In the genomic region with DNA sequence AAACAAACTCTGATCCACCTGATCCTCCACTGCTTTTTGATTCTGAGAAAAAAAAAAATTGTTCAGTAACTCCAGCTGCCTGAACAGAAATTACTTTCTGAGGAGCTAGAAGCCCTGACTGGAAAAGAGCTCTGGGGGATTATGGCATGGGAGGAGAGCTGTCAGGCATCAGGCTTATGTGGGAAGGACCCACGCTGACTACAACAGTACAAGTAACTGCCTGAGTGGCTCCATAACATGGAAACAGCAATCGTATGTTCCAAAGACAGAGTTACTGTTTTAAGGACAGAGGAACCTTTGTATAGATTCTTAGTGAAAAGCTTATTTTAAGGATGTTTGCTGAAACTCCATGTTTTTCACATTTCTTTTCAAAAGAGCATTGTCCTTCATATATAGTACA, we compare ENCODE assay signal across 29 cellular contexts. TPM values are rescaled to one million over a fixed set of nuclear protein-coding genes. Genes with fewer than 3 reads are reported as not detected.
A peak's percentile ranks its signal among the peaks of the same experiment; 100 is the strongest.
DNase-seq lines count a peak whose midpoint lies in the region; ATAC-seq and TF ChIP-seq lines count a peak whose summit lies in the region.
"Had no signal": no experiment of that assay in that cellular context is flagged by ENCODE, and none has a peak within 500 bp of the region (broad histone marks: within the 10 kb centered on the region; RNA-seq: fewer than 3 reads in every experiment).

No MANE protein-coding gene starts in this region.

- in situ Hi-C loops in SK-MEL-5 (cut with HindIII; ENCODE audit: low pct_unique_long_range_greater_than_20kb, low sequenced_read_pairs) = no loop called here
- in situ Hi-C loops in gastrocnemius medialis (cut with MboI; ENCODE audit: low sequenced_read_pairs in 4 of 4) = no loop called here

- H3K4me3 Mint-ChIP-seq in nephron progenitor cell = no peak overlapping the region
- H3K4me3 Mint-ChIP-seq: activated naive CD8-positive, alpha-beta T cell treated with anti-CD3 and anti-CD28 coated beads, Interleukin-2, amount 10 ng/mL, durations not matched to agents 7 days and 5 days; neural progenitor cell; T-helper 2 cell treated with Interferon-gamma antibody and Interleukin-4, amounts not matched to agents 5 μg/mL and 100 μg/mL, for 36 hours had no signal

- H3K36me3 Mint-ChIP-seq in nephron progenitor cell (ENCODE audit: low read depth) = peaks cover 54% of the 10 kb centered on the region

- H3K27me3 Mint-ChIP-seq in nephron progenitor cell (ENCODE audit: low read depth, poor library complexity) = no peaks in the 10 kb centered on the region
- H3K27me3 Mint-ChIP-seq: activated naive CD8-positive, alpha-beta T cell treated with anti-CD3 and anti-CD28 coated beads, Interleukin-2, amount 10 ng/mL, durations not matched to agents 7 days and 5 days had no signal

- H3K36me3 ChIP-seq in OCI-LY7 (ENCODE audit: insufficient read depth, low read length) (peaks cover 85% of the 10 kb centered on the region), gastrocnemius medialis (peaks cover 0 to 12% of the 10 kb centered on the region in 2 donors)

- H3K27ac ChIP-seq in dorsolateral prefrontal cortex = peak overlapping the region in 52 of 59 donors; percentile 2 to 84 (median 57)
- peak overlapping the region; percentile 62 for H3K27ac ChIP-seq in temporal lobe (ENCODE audit: low read depth, low read length)
- no peak overlapping the region for H3K27ac ChIP-seq in OCI-LY7 (ENCODE audit: low read depth, low read length, poor library complexity, severe bottlenecking)
- H3K27ac ChIP-seq in gastrocnemius medialis = no peak overlapping the region
- H3K27ac ChIP-seq: lower lobe of right lung, neural progenitor cell, upper lobe of left lung had no signal

- CTCF ChIA-PET in OCI-LY7 (lab: Charles Lee; ENCODE audit: unreplicated experiment) = no interaction called here

- H3K4me3 ChIP-seq in dorsolateral prefrontal cortex (peak overlapping the region in 1 of 59 donors; percentile 3), OCI-LY7 (ENCODE audit: low read depth, low read length, poor library complexity, severe bottlenecking) (no peak overlapping the region), gastrocnemius medialis (no peak overlapping the region)
- H3K4me3 ChIP-seq: lower lobe of right lung, mucosa of descending colon, neural progenitor cell, skin epidermis, stomach, upper lobe of left lung had no signal

- H3K9me3 ChIP-seq in OCI-LY7 (ENCODE audit: low read length) = no peaks in the 10 kb centered on the region
- H3K9me3 ChIP-seq in gastrocnemius medialis = no peaks in the 10 kb centered on the region
- H3K9me3 ChIP-seq: Caco-2, lower lobe of right lung, mucosa of descending colon, stomach, upper lobe of left lung had no signal

- peak; percentile 86 for DNase-seq in SK-MEL-5 (ENCODE audit: low read depth, low spot score)
- DNase-seq in dorsolateral prefrontal cortex = peak in 1 of 10 donors; percentile 15
- no peak for DNase-seq in nephron progenitor cell
- no peak for DNase-seq in OCI-LY7 (ENCODE audit: low spot score)
- DNase-seq in gastrocnemius medialis = no peak
- DNase-seq: activated CD4-positive, alpha-beta T cell treated with anti-CD3 and anti-CD28 coated beads for 48 hours; activated effector memory CD4-positive, alpha-beta T cell treated with anti-CD3 and anti-CD28 coated beads, Interleukin-2, amount 50 U/mL, for 16 hours; activated naive CD8-positive, alpha-beta T cell treated with anti-CD3 and anti-CD28 coated beads, Interleukin-2, amount 10 ng/mL, durations not matched to agents 7 days and 5 days; activated T-cell treated with anti-CD3 and anti-CD28 coated beads, Interleukin-2, amount 50 U/mL, for 1 hour; Caco-2; glutamatergic neuron; kidney; lower lobe of right lung; mucosa of descending colon; NCI-H1417; NCI-H2081 treated with DMSO at 0.1 percent for 48 hours; NCI-H774; OCI-M1; posterior cingulate gyrus; stimulated activated CD8-positive, alpha-beta memory T cell treated with anti-CD3 and anti-CD28 coated beads, Interleukin-4, amount 100 ng/mL, for 48 hours; stomach; upper lobe of left lung had no signal

- H3K79me2 ChIP-seq in OCI-LY7 (ENCODE audit: insufficient read depth, low read depth, low read length) = no peaks in the 10 kb centered on the region

- BruUV-seq in OCI-LY7 (replicated peaks; lab: Mats Ljungman, UMichigan) = no TSS peak

- H3K9me3 Mint-ChIP-seq in nephron progenitor cell = no peaks in the 10 kb centered on the region
- H3K9me3 Mint-ChIP-seq: activated naive CD8-positive, alpha-beta T cell treated with anti-CD3 and anti-CD28 coated beads, Interleukin-2, amount 10 ng/mL, durations not matched to agents 7 days and 5 days; neural progenitor cell; T-helper 2 cell treated with Interferon-gamma antibody and Interleukin-4, amounts not matched to agents 5 μg/mL and 100 μg/mL, for 36 hours had no signal

- H3K27ac Mint-ChIP-seq in nephron progenitor cell = peak overlapping the region; percentile 84
- H3K27ac Mint-ChIP-seq: activated naive CD8-positive, alpha-beta T cell treated with anti-CD3 and anti-CD28 coated beads, Interleukin-2, amount 10 ng/mL, durations not matched to agents 7 days and 5 days; neural progenitor cell; T-helper 2 cell treated with Interferon-gamma antibody and Interleukin-4, amounts not matched to agents 5 μg/mL and 100 μg/mL, for 36 hours had no signal

- no peaks in the 10 kb centered on the region for H3K27me3 ChIP-seq in dorsolateral prefrontal cortex
- no peaks in the 10 kb centered on the region for H3K27me3 ChIP-seq in gastrocnemius medialis
- H3K27me3 ChIP-seq: neural progenitor cell, stomach, upper lobe of left lung had no signal

- TF ChIP-seq POLR2A in gastrocnemius medialis (IDR thresholded peaks at IDR 0.05) = no peak

- H3K4me1 ChIP-seq in OCI-LY7 (ENCODE audit: insufficient read depth, low read length, poor library complexity, severe bottlenecking) = no peaks in the 10 kb centered on the region
- H3K4me1 ChIP-seq in gastrocnemius medialis = peaks cover 8 to 15% of the 10 kb centered on the region in 2 donors
- H3K4me1 ChIP-seq: Caco-2, lower lobe of right lung, upper lobe of left lung had no signal

- H2AFZ ChIP-seq in OCI-LY7 (ENCODE audit: low read length) = no peak overlapping the region
- H2AFZ ChIP-seq: neural progenitor cell had no signal

- ATAC-seq in GM21381 (IDR thresholded peaks at IDR 0.05; ENCODE audit: unreplicated experiment) = no peak
- no peak for ATAC-seq in gastrocnemius medialis
- ATAC-seq: mucosa of descending colon had no signal

- H3K4me2 ChIP-seq in OCI-LY7 (ENCODE audit: low read length) = no peak overlapping the region
- H3K4me2 ChIP-seq: neural progenitor cell had no signal

- TF ChIP-seq CTCF in dorsolateral prefrontal cortex (IDR thresholded peaks at IDR 0.05 in 54 of 56, conservative IDR thresholded peaks at IDR 0.05 in 2 of 56; ENCODE audit: low read depth in 1 of 56, partially characterized antibody in 56 of 56) = no peak
- no peak for TF ChIP-seq CTCF in nephron progenitor cell (IDR thresholded peaks at IDR 0.05)
- TF ChIP-seq CTCF in OCI-LY7 (conservative IDR thresholded peaks at IDR 0.05; ENCODE audit: low read length) = no peak
- TF ChIP-seq CTCF in gastrocnemius medialis (IDR thresholded peaks at IDR 0.05 in 4 of 5, conservative IDR thresholded peaks at IDR 0.05 in 1 of 5) = no peak

- H3K4me1 Mint-ChIP-seq in nephron progenitor cell = no peaks in the 10 kb centered on the region
- H3K4me1 Mint-ChIP-seq: activated naive CD8-positive, alpha-beta T cell treated with anti-CD3 and anti-CD28 coated beads, Interleukin-2, amount 10 ng/mL, durations not matched to agents 7 days and 5 days had no signal

- H4K20me1 ChIP-seq in OCI-LY7 (ENCODE audit: insufficient read depth, low read length) = no peaks in the 10 kb centered on the region

- H3K9me2 ChIP-seq in OCI-LY7 (ENCODE audit: insufficient read depth, low read length) = no peaks in the 10 kb centered on the region

- intact Hi-C loops in dorsolateral prefrontal cortex (cut with DNase I) (no loop called here), OCI-LY7 (cut with micrococcal nuclease; ENCODE audit: unreplicated experiment) (no loop called here), gastrocnemius medialis (cut with DNase I; ENCODE audit: low total_unique reads) (no loop called here)

- POLR2A ChIA-PET in OCI-LY7 (lab: Charles Lee) = no interaction called here

RNA-seq across cellular contexts. Expression of gene ANGPTL7, which starts 1.2 kb away (rescaled TPM):
- total RNA-seq in SK-MEL-5 (2014; rRNA removed; shearing (Covaris generic)) = not detected in 2 replicates
- 0.20 TPM in 1 of 2 replicates, not detected in the other for polyA plus RNA-seq in SK-MEL-5 (2015; cell fraction: cytosol; rRNA removed)
- polyA plus RNA-seq in SK-MEL-5 (2015; cell fraction: nucleus; rRNA removed) = 0.36 TPM in 1 of 2 replicates, not detected in the other
- total RNA-seq in dorsolateral prefrontal cortex = 1 to 10 TPM in 10 of 120 experiments, under 1 TPM in 51, not detected in 59; 0.14 to 3.0 (median 0.56) TPM
- 0.25 TPM for total RNA-seq in temporal lobe
- total RNA-seq in OCI-LY7 (2014; rRNA removed; shearing (Covaris generic)) = not detected in 2 replicates
- total RNA-seq in OCI-LY7 (2022) = not detected in 2 replicates
- 10 to 100 TPM in 1 of 4 donors, 1 to 10 TPM in 2, under 1 TPM in 1; 0.56 to 30.7 (median 3.3) TPM for total RNA-seq in gastrocnemius medialis
- total RNA-seq: activated CD8-positive, alpha-beta memory T cell treated with anti-CD3 and anti-CD28 coated beads for 36 hours; activated naive CD8-positive, alpha-beta T cell treated with anti-CD3 and anti-CD28 coated beads, Interleukin-2, amount 10 ng/mL, durations not matched to agents 7 days and 5 days; Caco-2; Daoy had no signal

Comparison
In these comparisons a context has a peak if more than half of its experiments do, and no peak if none do; other contexts are left out.
1. H3K27ac ChIP-seq: peak in dorsolateral prefrontal cortex (52 of 59) and temporal lobe (single experiment); none in OCI-LY7 (single experiment) and gastrocnemius medialis (0 of 4).